In genomic region chr22:37560682-37561208, GRCh38 we compare ENCODE assay signal across 8 cellular contexts. TPM values are rescaled to one million over a fixed set of nuclear protein-coding genes. Genes with fewer than 3 reads are reported as not detected.
DNase-seq lines count a peak whose midpoint lies in the region; ATAC-seq and TF ChIP-seq lines count a peak whose summit lies in the region.

No MANE protein-coding gene starts in this region.

- H3K4me3 Mint-ChIP-seq in HFFc6 = peak overlapping the region; percentile 89
- H3K4me3 Mint-ChIP-seq in stimulated activated memory B cell treated with anti-CD40 and anti-IgM and Interleukin-4, amounts not matched to agents 10 μg/mL and 1 μg/mL and 100 μg/mL, for 72 hours = peak overlapping the region; percentile 67
- H3K4me3 Mint-ChIP-seq in activated CD4-positive, alpha-beta T cell treated with anti-CD3 and anti-CD28 coated beads, Interleukin-2, amount 10 ng/mL, durations not matched to agents 7 days and 5 days = no peak overlapping the region

- ATAC-seq in stimulated activated memory B cell treated with anti-CD40 and anti-IgM and Interleukin-4, amounts not matched to agents 10 μg/mL and 1 μg/mL and 100 μg/mL, for 72 hours = peak; percentile 37

- no peak for TF ChIP-seq CTCF in HFFc6 (IDR thresholded peaks at IDR 0.05)

- CTCF ChIA-PET in activated CD4-positive, alpha-beta T cell treated with anti-CD3 and anti-CD28 coated beads, Interleukin-2, amount 10 ng/mL, durations not matched to agents 7 days and 5 days (lab: Charles Lee) = interaction anchor here (1.2 to 15.9 kb wide), 3 partner anchors 14 to 46 kb away, joined by 3 to 397 read pairs (median 4); no protein-coding TSS in a partner anchor

- peaks cover 10% of the 10 kb centered on the region for H3K27me3 Mint-ChIP-seq in HFFc6 (ENCODE audit: insufficient read depth)
- H3K27me3 Mint-ChIP-seq in stimulated activated memory B cell treated with anti-CD40 and anti-IgM and Interleukin-4, amounts not matched to agents 10 μg/mL and 1 μg/mL and 100 μg/mL, for 72 hours = peaks cover 79% of the 10 kb centered on the region
- peaks cover 72% of the 10 kb centered on the region for H3K27me3 Mint-ChIP-seq in activated CD4-positive, alpha-beta T cell treated with anti-CD3 and anti-CD28 coated beads, Interleukin-2, amount 10 ng/mL, durations not matched to agents 7 days and 5 days

- DNase-seq in HFFc6 = peak; percentile 32
- peak; percentile 93 for DNase-seq in astrocyte of the hippocampus (ENCODE audit: low read depth, low spot score)
- peak; percentile 69 for DNase-seq in iris pigment epithelial cell (ENCODE audit: low read depth)
- DNase-seq in HPDE6-E6E7 (ENCODE audit: extremely low spot score) = no peak
- DNase-seq in activated CD4-positive, alpha-beta T cell treated with anti-CD3 and anti-CD28 coated beads, Interleukin-2, amount 10 ng/mL, durations not matched to agents 7 days and 5 days = no peak
- no peak for DNase-seq in NCI-H2107 treated with DMSO at 0.1 percent for 48 hours (lab: John Stamatoyannopoulos, UW; ENCODE audit: unreplicated experiment)
- DNase-seq in CD1c-positive myeloid dendritic cell (ENCODE audit: extremely low spot score) = no peak

- H3K9me3 Mint-ChIP-seq in HFFc6 = no peaks in the 10 kb centered on the region
- H3K9me3 Mint-ChIP-seq in stimulated activated memory B cell treated with anti-CD40 and anti-IgM and Interleukin-4, amounts not matched to agents 10 μg/mL and 1 μg/mL and 100 μg/mL, for 72 hours = no peaks in the 10 kb centered on the region
- no peaks in the 10 kb centered on the region for H3K9me3 Mint-ChIP-seq in activated CD4-positive, alpha-beta T cell treated with anti-CD3 and anti-CD28 coated beads, Interleukin-2, amount 10 ng/mL, durations not matched to agents 7 days and 5 days

- peaks cover 13% of the 10 kb centered on the region; the same call in 1 of the 2 replicates for H3K36me3 Mint-ChIP-seq in HFFc6 (ENCODE audit: low read depth)
- no peaks in the 10 kb centered on the region for H3K36me3 Mint-ChIP-seq in stimulated activated memory B cell treated with anti-CD40 and anti-IgM and Interleukin-4, amounts not matched to agents 10 μg/mL and 1 μg/mL and 100 μg/mL, for 72 hours
- no peaks in the 10 kb centered on the region for H3K36me3 Mint-ChIP-seq in activated CD4-positive, alpha-beta T cell treated with anti-CD3 and anti-CD28 coated beads, Interleukin-2, amount 10 ng/mL, durations not matched to agents 7 days and 5 days (ENCODE audit: low read depth)

- POLR2A ChIA-PET in activated CD4-positive, alpha-beta T cell treated with anti-CD3 and anti-CD28 coated beads, Interleukin-2, amount 10 ng/mL, durations not matched to agents 7 days and 5 days (lab: Charles Lee) = no interaction called here

- peaks cover 46% of the 10 kb centered on the region for H3K4me1 Mint-ChIP-seq in HFFc6 (ENCODE audit: low read depth)
- H3K4me1 Mint-ChIP-seq in stimulated activated memory B cell treated with anti-CD40 and anti-IgM and Interleukin-4, amounts not matched to agents 10 μg/mL and 1 μg/mL and 100 μg/mL, for 72 hours = peaks cover 18% of the 10 kb centered on the region
- peaks cover 10% of the 10 kb centered on the region for H3K4me1 Mint-ChIP-seq in activated CD4-positive, alpha-beta T cell treated with anti-CD3 and anti-CD28 coated beads, Interleukin-2, amount 10 ng/mL, durations not matched to agents 7 days and 5 days

- H3K27ac Mint-ChIP-seq in HFFc6 = peak overlapping the region; percentile 88
- H3K27ac Mint-ChIP-seq in stimulated activated memory B cell treated with anti-CD40 and anti-IgM and Interleukin-4, amounts not matched to agents 10 μg/mL and 1 μg/mL and 100 μg/mL, for 72 hours = no peak overlapping the region
- no peak overlapping the region for H3K27ac Mint-ChIP-seq in activated CD4-positive, alpha-beta T cell treated with anti-CD3 and anti-CD28 coated beads, Interleukin-2, amount 10 ng/mL, durations not matched to agents 7 days and 5 days

RNA-seq across cellular contexts. Expression of gene CDC42EP1, which starts 0.5 kb away (rescaled TPM):
- total RNA-seq in HFFc6 (2021; fragmentation: NEBNext Ultra II Directional; extraction: Animal tissue kit (Norgen Biotek cat#: 25700)) = 100 to 1,000 TPM in 3 of 6 experiments, 10 to 100 TPM in 3; 88.3 to 104 (median 97.2) TPM
- under 1 TPM in 1 of 2 experiments, not detected in 1; 0.30 TPM for total RNA-seq in activated CD4-positive, alpha-beta T cell treated with anti-CD3 and anti-CD28 coated beads, Interleukin-2, amount 10 ng/mL, durations not matched to agents 7 days and 5 days

RNA-seq across cellular contexts. Expression of gene LGALS2, which starts 19.1 kb away (rescaled TPM):
- total RNA-seq in HFFc6 (2021; fragmentation: NEBNext Ultra II Directional; extraction: Animal tissue kit (Norgen Biotek cat#: 25700)) = not detected
- not detected for total RNA-seq in activated CD4-positive, alpha-beta T cell treated with anti-CD3 and anti-CD28 coated beads, Interleukin-2, amount 10 ng/mL, durations not matched to agents 7 days and 5 days

RNA-seq across cellular contexts. Expression of gene CARD10, which starts 41.5 kb away (rescaled TPM):
- 1 to 10 TPM; 4.4 to 5.6 (median 4.8) TPM for total RNA-seq in HFFc6 (2021; fragmentation: NEBNext Ultra II Directional; extraction: Animal tissue kit (Norgen Biotek cat#: 25700))
- total RNA-seq in activated CD4-positive, alpha-beta T cell treated with anti-CD3 and anti-CD28 coated beads, Interleukin-2, amount 10 ng/mL, durations not matched to agents 7 days and 5 days = not detected

RNA-seq across cellular contexts. Expression of gene GGA1, which starts 47.9 kb away (rescaled TPM):
- 10 to 100 TPM; 37.5 to 45.4 (median 41.5) TPM for total RNA-seq in HFFc6 (2021; fragmentation: NEBNext Ultra II Directional; extraction: Animal tissue kit (Norgen Biotek cat#: 25700))
- total RNA-seq in activated CD4-positive, alpha-beta T cell treated with anti-CD3 and anti-CD28 coated beads, Interleukin-2, amount 10 ng/mL, durations not matched to agents 7 days and 5 days = 10 to 100 TPM; 58.5 to 62.8 TPM

Comparison
In these comparisons a context has a peak if more than half of its experiments do, and no peak if none do; other contexts are left out.
1. DNase-seq: peak in HFFc6 (single experiment), astrocyte of the hippocampus (single experiment) and iris pigment epithelial cell (single experiment); none in HPDE6-E6E7 (single experiment), activated CD4-positive, alpha-beta T cell treated with anti-CD3 and anti-CD28 coated beads, Interleukin-2, amount 10 ng/mL, durations not matched to agents 7 days and 5 days (single experiment), NCI-H2107 treated with DMSO at 0.1 percent for 48 hours (single experiment) and CD1c-positive myeloid dendritic cell (single experiment).
2. RNA of gene CDC42EP1, which starts 0.5 kb away (total RNA-seq): 88.3 to 104 TPM in HFFc6; 0.30 TPM in activated CD4-positive, alpha-beta T cell treated with anti-CD3 and anti-CD28 coated beads, Interleukin-2, amount 10 ng/mL, durations not matched to agents 7 days and 5 days; every median in the first group is over 10 times any median in the second.
3. RNA of gene CARD10, which starts 41.5 kb away (total RNA-seq): 4.4 to 5.6 TPM in HFFc6; not detected in activated CD4-positive, alpha-beta T cell treated with anti-CD3 and anti-CD28 coated beads, Interleukin-2, amount 10 ng/mL, durations not matched to agents 7 days and 5 days; every median in the first group is over 4 times any median in the second.